In genomic region chr13:108495686-108496363, GRCh38 we compare ENCODE assay signal across 9 cellular contexts.
DNase-seq lines count a peak whose midpoint lies in the region; ATAC-seq and TF ChIP-seq lines count a peak whose summit lies in the region.
"Had no signal": no experiment of that assay in that cellular context is flagged by ENCODE, and none has a peak within 500 bp of the region (broad histone marks: within the 10 kb centered on the region; RNA-seq: fewer than 3 reads in every experiment).

No MANE protein-coding gene starts in this region.

- H3K18ac ChIP-seq in mesenchymal stem cell (ENCODE audit: low read depth in 1 of 2, low read length in 2 of 2) = no peak overlapping the region

- no TSS peak for BruUV-seq in mammary epithelial cell (replicated peaks; lab: Mats Ljungman, UMichigan)

- H3K4ac ChIP-seq in mesenchymal stem cell (ENCODE audit: low read depth in 1 of 2, low read length in 2 of 2) = no peak overlapping the region

- H2AK5ac ChIP-seq in mesenchymal stem cell (ENCODE audit: low read length, severe bottlenecking) = no peak overlapping the region

- H4K20me1 ChIP-seq in mammary epithelial cell (ENCODE audit: insufficient read depth, low read length) = no peaks in the 10 kb centered on the region

- no peak overlapping the region for H4K91ac ChIP-seq in mesenchymal stem cell (ENCODE audit: low read length)

- H2AFZ ChIP-seq in mammary epithelial cell (ENCODE audit: low read depth, low read length) (no peak overlapping the region), mesenchymal stem cell (ENCODE audit: low read depth, low read length) (no peak overlapping the region)

- no peak overlapping the region for H3K23ac ChIP-seq in mesenchymal stem cell (ENCODE audit: low read length in 2 of 2)

- TF ChIP-seq CTCF in left ventricle myocardium inferior (IDR thresholded peaks at IDR 0.05; ENCODE audit: borderline replicate concordance) (no peak), right atrium auricular region (IDR thresholded peaks at IDR 0.05) (no peak), mammary epithelial cell (conservative IDR thresholded peaks at IDR 0.05 in 1 of 2, IDR thresholded peaks at IDR 0.05 in 1 of 2; ENCODE audit: extremely low read depth in 1 of 2, insufficient read depth in 1 of 2, low read depth in 1 of 2, low read length in 2 of 2) (no peak)

- DNase-seq in left ventricle myocardium inferior (no peak), right atrium auricular region (ENCODE audit: low spot score) (no peak), mammary epithelial cell (no peak), mesenchymal stem cell (peak; percentile 27), aorta (peak in 1 of 2 donors; percentile 74), NCI-H2081 treated with DMSO at 0.1 percent for 48 hours (lab: John Stamatoyannopoulos, UW) (no peak), SW 1271 (lab: John Stamatoyannopoulos, UW) (no peak)
- DNase-seq in stimulated activated CD4-positive, alpha-beta T cell treated with anti-CD3 and anti-CD28 coated beads, Interleukin-1b, Interleukin-23, amount 100 ng/mL, for 48 hours = no peak
- DNase-seq: activated effector memory CD4-positive, alpha-beta T cell treated with Interleukin-2 at 50 U/mL for 16 hours had no signal

- H3K27ac ChIP-seq in left ventricle myocardium inferior (replicated peaks) (no peak overlapping the region), right atrium auricular region (no peak overlapping the region), mammary epithelial cell (ENCODE audit: insufficient read depth, low read depth, low read length) (no peak overlapping the region), mesenchymal stem cell (ENCODE audit: low read length, poor library complexity, severe bottlenecking) (no peak overlapping the region), aorta (ENCODE audit: low read depth in 1 of 2, low read length in 2 of 2) (no peak overlapping the region)

- H3K4me2 ChIP-seq in mammary epithelial cell (ENCODE audit: insufficient read depth, low read depth, low read length) (peak overlapping the region; percentile 30), mesenchymal stem cell (ENCODE audit: low read length, poor library complexity, severe bottlenecking) (peak overlapping the region; percentile 84)

- H3K79me1 ChIP-seq in mesenchymal stem cell (replicated peaks; ENCODE audit: low read length, poor library complexity, severe bottlenecking) = no peaks in the 10 kb centered on the region

- H3K14ac ChIP-seq in mesenchymal stem cell (ENCODE audit: low read length in 2 of 2) = no peak overlapping the region

- H4K8ac ChIP-seq in mesenchymal stem cell (ENCODE audit: low read length) = no peak overlapping the region

- WGBS in mammary epithelial cell (ENCODE audit: low coverage, missing lambda C conversion rate) = 1% methylated on average over 12 of the region's 84 CpGs
- WGBS in mesenchymal stem cell = under 1% methylated on average over 67 of the region's 84 CpGs
- WGBS in aorta, 2 donors = 0 to 1% methylated on average over 38 to 84 of the region's 84 CpGs

- H3K36me3 ChIP-seq in left ventricle myocardium inferior = no peaks in the 10 kb centered on the region
- no peaks in the 10 kb centered on the region for H3K36me3 ChIP-seq in right atrium auricular region
- no peaks in the 10 kb centered on the region for H3K36me3 ChIP-seq in mammary epithelial cell (ENCODE audit: insufficient read depth, low read length)
- H3K36me3 ChIP-seq in mesenchymal stem cell (ENCODE audit: control insufficient read depth in 1 of 2, insufficient read depth in 2 of 2, low read depth in 1 of 2, low read length in 2 of 2) = no peaks in the 10 kb centered on the region
- no peaks in the 10 kb centered on the region for H3K36me3 ChIP-seq in aorta (ENCODE audit: control insufficient read depth in 1 of 2, insufficient read depth in 2 of 2, low read length in 1 of 2)

- peak; percentile 12 for ATAC-seq in aorta (ENCODE audit: low FRiP score)

- dilution Hi-C loops in mammary epithelial cell (cut with HindIII; ENCODE audit: low sequenced_read_pairs) = no loop called here

- H2BK12ac ChIP-seq in mesenchymal stem cell (ENCODE audit: low read length in 2 of 2) = no peak overlapping the region

- H3K9me3 ChIP-seq in left ventricle myocardium inferior (replicated peaks) (peaks cover 2% of the 10 kb centered on the region), right atrium auricular region (no peaks in the 10 kb centered on the region), mammary epithelial cell (replicated peaks; ENCODE audit: insufficient read depth, low read length) (no peaks in the 10 kb centered on the region), mesenchymal stem cell (ENCODE audit: control insufficient read depth, low read length) (no peaks in the 10 kb centered on the region), aorta (ENCODE audit: control insufficient read depth, low read length) (no peaks in the 10 kb centered on the region)

- no peaks in the 10 kb centered on the region for H3K79me2 ChIP-seq in mammary epithelial cell (ENCODE audit: insufficient read depth, low read length)

- H3K27me3 ChIP-seq in left ventricle myocardium inferior (ENCODE audit: low read depth) (peaks cover 70% of the 10 kb centered on the region), right atrium auricular region (no peaks in the 10 kb centered on the region), mammary epithelial cell (ENCODE audit: insufficient read depth, low read length) (peaks cover 29% of the 10 kb centered on the region), mesenchymal stem cell (ENCODE audit: control insufficient read depth in 1 of 2, insufficient read depth in 1 of 2, low read length in 2 of 2) (peaks cover 7 to 42% of the 10 kb centered on the region in 2 experiments), aorta (ENCODE audit: control insufficient read depth in 1 of 2, insufficient read depth in 2 of 2, low read length in 1 of 2) (no peaks in the 10 kb centered on the region)

- intact Hi-C loops in left ventricle myocardium inferior (cut with micrococcal nuclease) (no loop called here), mammary epithelial cell (cut with micrococcal nuclease) (no loop called here), aorta (cut with DNase I) (no loop called here)

- H3K4me3 ChIP-seq in left ventricle myocardium inferior = peak overlapping the region; percentile 54
- peak overlapping the region in 1 of 2 donors; percentile 39 for H3K4me3 ChIP-seq in right atrium auricular region
- H3K4me3 ChIP-seq in mammary epithelial cell (replicated peaks in 1 of 3; ENCODE audit: insufficient read depth in 1 of 3, low read depth in 2 of 3, low read length in 3 of 3) = no peak overlapping the region
- peak overlapping the region; percentile 64 to 71 for H3K4me3 ChIP-seq in mesenchymal stem cell (ENCODE audit: insufficient read depth in 1 of 2, low read depth in 1 of 2, low read length in 2 of 2)
- H3K4me3 ChIP-seq in aorta (ENCODE audit: low read length in 2 of 2) = no peak overlapping the region

- no peak overlapping the region for H2BK15ac ChIP-seq in mesenchymal stem cell (ENCODE audit: low read depth, poor library complexity, severe bottlenecking)

- H3K9ac ChIP-seq in mammary epithelial cell (ENCODE audit: insufficient read depth, low read length) = no peak overlapping the region
- H3K9ac ChIP-seq in mesenchymal stem cell (ENCODE audit: low read length) = no peak overlapping the region

- H2BK5ac ChIP-seq in mesenchymal stem cell (ENCODE audit: low read depth, low read length, poor library complexity, severe bottlenecking) = no peak overlapping the region

- in situ Hi-C loops in mammary epithelial cell (cut with MboI; ENCODE audit: low sequenced_read_pairs in 2 of 2) = no loop called here

- CTCF ChIA-PET in mammary epithelial cell (lab: Charles Lee; ENCODE audit: low non-redundant PET) = no interaction called here

- H3K4me1 ChIP-seq in left ventricle myocardium inferior (peaks cover 21% of the 10 kb centered on the region), right atrium auricular region (peaks cover 0 to 20% of the 10 kb centered on the region in 2 donors), mammary epithelial cell (ENCODE audit: insufficient read depth, low read length) (no peaks in the 10 kb centered on the region), mesenchymal stem cell (ENCODE audit: control insufficient read depth, insufficient read depth, low read depth, low read length) (peaks cover 15% of the 10 kb centered on the region), aorta (ENCODE audit: control insufficient read depth in 1 of 2, insufficient read depth in 2 of 2, low read length in 2 of 2) (no peaks in the 10 kb centered on the region)

- H2BK120ac ChIP-seq in mesenchymal stem cell (ENCODE audit: low read depth, low read length) = no peak overlapping the region

Comparison
In these comparisons a context has a peak if more than half of its experiments do, and no peak if none do; other contexts are left out.
1. H3K4me3 ChIP-seq: peak in left ventricle myocardium inferior (single experiment) and mesenchymal stem cell (2 of 2); none in mammary epithelial cell (0 of 3) and aorta (0 of 2).